Comparison of ENCODE assay signal across 1 cellular context in the genomic region with DNA sequence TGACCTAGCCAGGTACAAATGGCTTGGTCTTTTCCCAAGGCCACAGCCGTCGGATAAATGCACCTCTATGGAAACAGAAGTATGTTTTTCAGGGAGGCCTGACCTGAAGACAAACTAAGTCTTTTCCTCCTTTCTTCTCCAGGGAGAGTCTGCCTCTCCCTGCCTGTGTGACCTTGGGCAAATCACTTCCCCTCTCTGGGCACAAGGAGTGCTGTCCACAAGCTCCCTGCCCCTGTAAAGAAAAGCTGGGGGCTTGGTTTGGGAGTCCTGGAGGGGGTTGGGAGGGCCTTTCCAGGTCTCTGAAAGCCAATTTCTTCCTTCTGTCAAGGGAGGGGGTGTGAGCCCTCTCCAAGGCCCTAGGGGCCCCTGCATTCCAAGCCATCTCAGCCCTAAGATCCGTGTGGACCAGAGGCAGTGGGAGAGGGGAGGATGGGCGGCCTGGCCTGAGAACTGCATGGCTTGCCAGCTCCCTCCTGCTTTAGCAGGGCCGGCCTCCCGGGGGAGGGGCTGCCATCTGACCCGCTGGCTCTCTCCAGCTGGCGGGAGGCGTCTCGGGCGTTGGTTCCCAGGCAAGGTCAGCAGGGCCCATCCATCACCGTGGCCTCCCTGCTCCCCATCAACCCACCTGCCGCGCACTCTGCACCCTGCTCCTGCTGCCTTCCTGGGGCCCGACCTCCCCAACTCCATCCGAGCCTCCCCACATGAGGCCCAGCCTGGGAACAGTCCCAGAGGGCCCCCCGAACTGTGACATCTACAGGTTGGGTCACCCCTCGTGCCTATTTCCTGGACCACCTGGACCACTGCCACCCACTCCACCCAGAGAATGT.
TF ChIP-seq lines count a peak whose summit lies in the region.

No MANE protein-coding gene starts in this region.

TF ChIP-seq in GM23338, 12 proteins besides CTCF, POLR2A, EP300 and RAD21 (continued from another document):
- TF ChIP-seq REST (IDR thresholded peaks at IDR 0.05; ENCODE audit: unreplicated experiment) (no peak), NANOG (IDR thresholded peaks at IDR 0.05; ENCODE audit: borderline replicate concordance) (no peak), POLR2AphosphoS5 (IDR thresholded peaks at IDR 0.05; ENCODE audit: low read depth) (no peak)
TF ChIP-seq in GM23338: peak in this region for 0.
